Comparison of ENCODE assay signal across 28 cellular contexts in the genomic region with DNA sequence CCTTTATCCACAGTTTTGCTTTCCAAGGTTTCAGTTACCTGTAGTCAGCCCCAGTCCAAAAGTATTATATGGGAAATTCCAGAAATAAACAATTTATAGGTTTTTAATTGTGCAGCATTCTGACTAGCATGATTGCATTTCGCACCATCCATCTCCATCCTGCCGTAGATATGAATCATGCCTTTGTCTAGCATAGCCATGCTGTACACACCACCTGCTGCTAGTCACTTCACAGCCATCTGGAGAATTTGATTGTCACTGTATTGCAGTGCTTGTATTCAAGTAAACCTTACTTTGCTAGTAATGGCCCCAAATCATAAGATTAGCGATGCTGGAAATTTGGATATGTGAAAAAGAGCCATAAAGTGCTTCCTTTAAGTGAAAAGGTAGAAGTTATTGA. TPM values are rescaled to one million over a fixed set of nuclear protein-coding genes. Genes with fewer than 3 reads are reported as not detected.
DNase-seq lines count a peak whose midpoint lies in the region; ATAC-seq, FAIRE-seq and TF ChIP-seq lines count a peak whose summit lies in the region.
"Had no signal": no experiment of that assay in that cellular context is flagged by ENCODE, and none has a peak within 500 bp of the region (broad histone marks: within the 10 kb centered on the region; RNA-seq: fewer than 3 reads in every experiment).

No MANE protein-coding gene starts in this region.

- no peaks in the 10 kb centered on the region for H3K36me3 ChIP-seq in pancreas
- H3K36me3 ChIP-seq in Karpas-422 (ENCODE audit: insufficient read depth, low read length): no peaks in the 10 kb centered on the region
- H3K36me3 ChIP-seq: ascending aorta; BLaER1 treated with 17β-estradiol and CSF1 and Interleukin-3, amounts not matched to agents 10 nM and 100 nM; sigmoid colon had no signal

- WGBS in pancreas, 2 donors: 73 to 75% methylated on average over 3 of the region's 3 CpGs

- H3K4me3 ChIP-seq in pancreas: no peak overlapping the region
- H3K4me3 ChIP-seq in Karpas-422 (ENCODE audit: low read length): no peak overlapping the region
- H3K4me3 ChIP-seq: ascending aorta; BLaER1 treated with 17β-estradiol and CSF1 and Interleukin-3, amounts not matched to agents 10 nM and 100 nM; hepatocyte; sigmoid colon had no signal

- H3K27me3 ChIP-seq in pancreas: no peaks in the 10 kb centered on the region
- no peaks in the 10 kb centered on the region for H3K27me3 ChIP-seq in Karpas-422 (ENCODE audit: low read length)
- H3K27me3 ChIP-seq: ascending aorta; BLaER1 treated with 17β-estradiol and CSF1 and Interleukin-3, amounts not matched to agents 10 nM and 100 nM; foreskin keratinocyte; hepatocyte; sigmoid colon had no signal

- FAIRE-seq in pancreas (lab: Jason Lieb, UNC): no peak

- H2AFZ ChIP-seq in Karpas-422 (ENCODE audit: low read length): no peak overlapping the region
- H2AFZ ChIP-seq: hepatocyte had no signal

- H3K9ac ChIP-seq in Karpas-422 (ENCODE audit: low read length): no peak overlapping the region
- H3K9ac ChIP-seq: BLaER1 treated with 17β-estradiol and CSF1 and Interleukin-3, amounts not matched to agents 10 nM and 100 nM had no signal

- DNase-seq in Ammon's horn (ENCODE audit: low spot score) (peak; percentile 56), NCI-H1417 treated with DMSO at 0.1 percent for 48 hours (lab: John Stamatoyannopoulos, UW) (peak; percentile 11), NCI-H510A (lab: John Stamatoyannopoulos, UW) (peak; percentile 59), cerebellar cortex (ENCODE audit: low spot score) (peak; percentile 19), pancreas (no peak), Karpas-422 (no peak)
- DNase-seq in activated T-cell treated with anti-CD3 and anti-CD28 coated beads, Interleukin-2, amount 50 U/mL, for 1 hour: no peak
- DNase-seq: activated CD4-positive, alpha-beta T cell treated with anti-CD3 and anti-CD28 coated beads, Interleukin-2, amount 10 ng/mL, durations not matched to agents 24 days and 14 days; GDM1; H7; left ventricle myocardium superior; nephron progenitor cell; NK-92 treated with Interleukin-12 subunit alpha and Interleukin-12 subunit beta, amount 100 ng/mL, for 24 hours; sigmoid colon had no signal

- no peaks in the 10 kb centered on the region for H3K79me2 ChIP-seq in Karpas-422 (ENCODE audit: low read length)
- H3K79me2 ChIP-seq: hepatocyte had no signal

- no peak overlapping the region for H3K4me2 ChIP-seq in Karpas-422 (ENCODE audit: low read depth, low read length, poor library complexity, severe bottlenecking)
- H3K4me2 ChIP-seq: BLaER1 treated with 17β-estradiol and CSF1 and Interleukin-3, amounts not matched to agents 10 nM and 100 nM; hepatocyte had no signal

- H4K20me1 ChIP-seq in Karpas-422 (ENCODE audit: insufficient read depth, low read depth, low read length): no peaks in the 10 kb centered on the region
- H4K20me1 ChIP-seq: BLaER1 treated with 17β-estradiol and CSF1 and Interleukin-3, amounts not matched to agents 10 nM and 100 nM had no signal

- H3K9me2 ChIP-seq in Karpas-422 (replicated peaks; ENCODE audit: insufficient read depth, low read length): no peaks in the 10 kb centered on the region

- no peak for TF ChIP-seq CTCF in pancreas (IDR thresholded peaks at IDR 0.05)

- H3K27ac ChIP-seq in pancreas: no peak overlapping the region
- no peak overlapping the region for H3K27ac ChIP-seq in Karpas-422 (ENCODE audit: low read length)
- H3K27ac ChIP-seq: ascending aorta; BLaER1 treated with 17β-estradiol and CSF1 and Interleukin-3, amounts not matched to agents 10 nM and 100 nM; foreskin keratinocyte; hepatocyte; sigmoid colon had no signal

- intact Hi-C loops in pancreas (cut with DNase I): no loop called here

- no peaks in the 10 kb centered on the region for H3K9me3 ChIP-seq in pancreas
- no peaks in the 10 kb centered on the region for H3K9me3 ChIP-seq in Karpas-422 (ENCODE audit: low read length)
- H3K9me3 ChIP-seq: ascending aorta; BLaER1 treated with 17β-estradiol and CSF1 and Interleukin-3, amounts not matched to agents 10 nM and 100 nM; sigmoid colon had no signal

- ATAC-seq in pancreas: no peak
- no peak for ATAC-seq in HG03097 (IDR thresholded peaks at IDR 0.05; ENCODE audit: low FRiP score, unreplicated experiment)
- ATAC-seq: foreskin keratinocyte, left ventricle myocardium superior, Panc1 had no signal

- no peaks in the 10 kb centered on the region for H3K4me1 ChIP-seq in pancreas
- H3K4me1 ChIP-seq in Karpas-422 (ENCODE audit: low read length): no peaks in the 10 kb centered on the region
- H3K4me1 ChIP-seq: ascending aorta; BLaER1 treated with 17β-estradiol and CSF1 and Interleukin-3, amounts not matched to agents 10 nM and 100 nM; foreskin keratinocyte; sigmoid colon had no signal

RNA-seq across cellular contexts. Expression of gene MUCL1, which starts 36.0 kb away (rescaled TPM):
- total RNA-seq in pancreas: not detected
- not detected for polyA plus RNA-seq in pancreas
- not detected in 2 replicates for total RNA-seq in Karpas-422 (2014; rRNA removed; shearing (Covaris generic); ENCODE audit: low replicate concordance)
- total RNA-seq: activated T-helper 2 cell treated with anti-CD3 and anti-CD28 coated beads, Interferon-gamma antibody, Interleukin-2, Interleukin-4, amounts not matched to agents 10 μg/mL and 5 μg/mL and 100 μg/mL, durations not matched to agents 14 hours and 24 hours and 36 hours; ascending aorta; epithelial cell of proximal tubule; foreskin keratinocyte; H7; hepatocyte; left ventricle myocardium superior; M059J; mesothelial cell of epicardium; posterior vena cava; sigmoid colon; T-helper 2 cell treated with Interferon-gamma antibody and Interleukin-4, amounts not matched to agents 100 ng/mL and 5 ng/mL, for 36 hours; ureter had no signal
- polyA plus RNA-seq: hepatocyte, IgD-negative memory B cell had no signal

Comparison
In these comparisons a context has a peak if more than half of its experiments do, and no peak if none do; other contexts are left out.
1. DNase-seq: peak in Ammon's horn (single experiment), NCI-H1417 treated with DMSO at 0.1 percent for 48 hours (single experiment), NCI-H510A (single experiment) and cerebellar cortex (single experiment); none in pancreas (0 of 6), Karpas-422 (single experiment) and activated T-cell treated with anti-CD3 and anti-CD28 coated beads, Interleukin-2, amount 50 U/mL, for 1 hour (single experiment).